ENCODE assay signal across 1 cellular context in genomic region chr4:94665500-94666398, GRCh38.
A peak's percentile ranks its signal among the peaks of the same experiment; 100 is the strongest.
TF ChIP-seq lines count a peak whose summit lies in the region.

No MANE protein-coding gene starts in this region.

TF ChIP-seq in A549, 52 proteins besides CTCF, POLR2A, EP300 and RAD21 (continued from another document):
- no peak for TF ChIP-seq USF2 (IDR thresholded peaks at IDR 0.05)
- TF ChIP-seq HOXA7 (CRISPR knock-in tag; IDR thresholded peaks at IDR 0.05) = peak; percentile 86; the same call in 1 of the 2 replicates
- TF ChIP-seq, protein P1, sequence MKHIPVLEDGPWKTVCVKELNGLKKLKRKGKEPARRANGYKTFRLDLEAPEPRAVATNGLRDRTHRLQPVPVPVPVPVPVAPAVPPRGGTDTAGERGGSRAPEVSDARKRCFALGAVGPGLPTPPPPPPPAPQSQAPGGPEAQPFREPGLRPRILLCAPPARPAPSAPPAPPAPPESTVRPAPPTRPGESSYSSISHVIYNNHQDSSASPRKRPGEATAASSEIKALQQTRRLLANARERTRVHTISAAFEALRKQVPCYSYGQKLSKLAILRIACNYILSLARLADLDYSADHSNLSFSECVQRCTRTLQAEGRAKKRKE (CRISPR knock-in tag; IDR thresholded peaks at IDR 0.05; ENCODE audit: low read depth) = no peak
- no peak for TF ChIP-seq ZSCAN20 (CRISPR knock-in tag; IDR thresholded peaks at IDR 0.05)
- no peak for TF ChIP-seq RCOR1 (IDR thresholded peaks at IDR 0.05; ENCODE audit: low read depth, low read length)
- TF ChIP-seq, protein P2, sequence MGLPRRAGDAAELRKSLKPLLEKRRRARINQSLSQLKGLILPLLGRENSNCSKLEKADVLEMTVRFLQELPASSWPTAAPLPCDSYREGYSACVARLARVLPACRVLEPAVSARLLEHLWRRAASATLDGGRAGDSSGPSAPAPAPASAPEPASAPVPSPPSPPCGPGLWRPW (IDR thresholded peaks at IDR 0.05) = peak; percentile 53
- peak; percentile 65; the same call in 1 of the 2 replicates for TF ChIP-seq MAX (IDR thresholded peaks at IDR 0.05)
- no peak for TF ChIP-seq MAZ (IDR thresholded peaks at IDR 0.05; ENCODE audit: borderline replicate concordance, low read depth, low read length)
- TF ChIP-seq RNF2 (IDR thresholded peaks at IDR 0.05; ENCODE audit: borderline replicate concordance, low read depth) = no peak
- peak; percentile 43; the same call in 2 of the 3 replicates for TF ChIP-seq SMC3 (IDR thresholded peaks at IDR 0.05)
- TF ChIP-seq MAFK (IDR thresholded peaks at IDR 0.05; ENCODE audit: partially characterized antibody) = no peak
- peak; percentile 4 for TF ChIP-seq ZFP36 (IDR thresholded peaks at IDR 0.05; ENCODE audit: borderline replicate concordance, partially characterized antibody)
